Comparison of ENCODE assay signal across 24 cellular contexts in genomic region chr17:67834634-67835033, GRCh38. TPM values are rescaled to one million over a fixed set of nuclear protein-coding genes. Genes with fewer than 3 reads are reported as not detected.
A peak's percentile ranks its signal among the peaks of the same experiment; 100 is the strongest.
DNase-seq lines count a peak whose midpoint lies in the region; ATAC-seq and TF ChIP-seq lines count a peak whose summit lies in the region.
"Had no signal": no experiment of that assay in that cellular context is flagged by ENCODE, and none has a peak within 500 bp of the region (broad histone marks: within the 10 kb centered on the region; RNA-seq: fewer than 3 reads in every experiment).

No MANE protein-coding gene starts in this region.

- no peak overlapping the region for H3K27ac ChIP-seq in effector memory CD4-positive, alpha-beta T cell (ENCODE audit: insufficient read depth, low read length, poor library complexity, severe bottlenecking)
- H3K27ac ChIP-seq: esophagus muscularis mucosa, lower lobe of right lung, psoas muscle had no signal

- no peaks in the 10 kb centered on the region for H3K27me3 Mint-ChIP-seq in stimulated activated naive CD8-positive, alpha-beta T cell treated with anti-CD3 and anti-CD28 coated beads, Interleukin-15, amount 100 ng/mL, for 72 hours
- H3K27me3 Mint-ChIP-seq in T-helper 17 cell, result no peaks in the 10 kb centered on the region
- H3K27me3 Mint-ChIP-seq: stimulated activated naive B cell treated with anti-CD40 and anti-IgM and Interleukin-4, amounts not matched to agents 10 μg/mL and 1 μg/mL and 100 μg/mL, for 72 hours had no signal

- H3K36me3 Mint-ChIP-seq in T-helper 17 cell (ENCODE audit: low read depth), result peaks cover 2% of the 10 kb centered on the region

- DNase-seq in stimulated activated naive CD8-positive, alpha-beta T cell treated with anti-CD3 and anti-CD28 coated beads, Interleukin-15, amount 100 ng/mL, for 72 hours, result no peak
- DNase-seq in stimulated activated naive CD8-positive, alpha-beta T cell treated with anti-CD3 and anti-CD28 coated beads, Interleukin-15, Interleukin-2, amounts not matched to agents 100 U/mL and 50 U/mL, for 24 hours, result no peak
- DNase-seq in T-helper 17 cell, result no peak
- peak; percentile 0 for DNase-seq in mucosa of gallbladder (ENCODE audit: low spot score)
- DNase-seq in effector memory CD4-positive, alpha-beta T cell, result no peak
- no peak for DNase-seq in MG63
- no peak for DNase-seq in foreskin fibroblast
- DNase-seq: activated CD4-positive, alpha-beta T cell treated with anti-CD3 and anti-CD28 coated beads for 1 hour; activated CD8-positive, alpha-beta memory T cell treated with anti-CD3 and anti-CD28 coated beads for 24 hours; aorta; cortex of kidney; DMS79; lower lobe of right lung; NCI-H1417; NCI-H2081 treated with DMSO at 0.1 percent for 48 hours; NCI-H226; psoas muscle; RPMI8226; stimulated activated CD4-positive, alpha-beta T cell treated with anti-CD3 and anti-CD28 coated beads, Interleukin-4, amount 100 ng/mL, for 4 hours; stimulated activated naive B cell treated with anti-CD40 and anti-IgM and Interleukin-4, amounts not matched to agents 10 μg/mL and 1 μg/mL and 100 μg/mL, for 72 hours; T-helper 1 cell had no signal

- H3K4me1 Mint-ChIP-seq in stimulated activated naive CD8-positive, alpha-beta T cell treated with anti-CD3 and anti-CD28 coated beads, Interleukin-15, amount 100 ng/mL, for 72 hours, result peaks cover 77% of the 10 kb centered on the region
- peaks cover 54% of the 10 kb centered on the region for H3K4me1 Mint-ChIP-seq in T-helper 17 cell

- ATAC-seq in stimulated activated naive CD8-positive, alpha-beta T cell treated with anti-CD3 and anti-CD28 coated beads, Interleukin-15, amount 100 ng/mL, for 72 hours, result peak; percentile 39
- no peak for ATAC-seq in stimulated activated naive CD8-positive, alpha-beta T cell treated with anti-CD3 and anti-CD28 coated beads, Interleukin-15, Interleukin-2, amounts not matched to agents 100 U/mL and 50 U/mL, for 24 hours
- ATAC-seq in T-helper 17 cell (no peak), GM18520 (IDR thresholded peaks at IDR 0.05; ENCODE audit: unreplicated experiment) (no peak)
- ATAC-seq: psoas muscle had no signal

- peaks cover 15% of the 10 kb centered on the region for H3K4me1 ChIP-seq in effector memory CD4-positive, alpha-beta T cell (ENCODE audit: control insufficient read depth, insufficient read depth, low read length, poor library complexity, severe bottlenecking)

- no peak overlapping the region for H3K4me3 Mint-ChIP-seq in stimulated activated naive CD8-positive, alpha-beta T cell treated with anti-CD3 and anti-CD28 coated beads, Interleukin-15, amount 100 ng/mL, for 72 hours
- H3K4me3 Mint-ChIP-seq in T-helper 17 cell, result no peak overlapping the region
- H3K4me3 Mint-ChIP-seq: stimulated activated naive B cell treated with anti-CD40 and anti-IgM and Interleukin-4, amounts not matched to agents 10 μg/mL and 1 μg/mL and 100 μg/mL, for 72 hours had no signal

- H3K9me3 ChIP-seq in T-helper 17 cell (ENCODE audit: control insufficient read depth, low read length, poor library complexity, severe bottlenecking) (no peaks in the 10 kb centered on the region), MG63 (no peaks in the 10 kb centered on the region)
- H3K9me3 ChIP-seq in effector memory CD4-positive, alpha-beta T cell (ENCODE audit: control insufficient read depth, low read length), result no peaks in the 10 kb centered on the region
- H3K9me3 ChIP-seq: esophagus muscularis mucosa, lower lobe of right lung, psoas muscle had no signal

- H3K27ac Mint-ChIP-seq in stimulated activated naive CD8-positive, alpha-beta T cell treated with anti-CD3 and anti-CD28 coated beads, Interleukin-15, amount 100 ng/mL, for 72 hours, result no peak overlapping the region
- H3K27ac Mint-ChIP-seq in T-helper 17 cell, result peak overlapping the region; percentile 88

- H3K36me3 ChIP-seq in effector memory CD4-positive, alpha-beta T cell (ENCODE audit: control insufficient read depth, insufficient read depth, low read length), result no peaks in the 10 kb centered on the region
- H3K36me3 ChIP-seq in MG63, result peaks cover 3% of the 10 kb centered on the region
- H3K36me3 ChIP-seq: esophagus muscularis mucosa, lower lobe of right lung had no signal

- no peaks in the 10 kb centered on the region for H3K27me3 ChIP-seq in effector memory CD4-positive, alpha-beta T cell (replicated peaks; ENCODE audit: control insufficient read depth, insufficient read depth, low read length, poor library complexity, severe bottlenecking)
- H3K27me3 ChIP-seq in MG63, result no peaks in the 10 kb centered on the region
- H3K27me3 ChIP-seq: esophagus muscularis mucosa had no signal

- H3K9me3 Mint-ChIP-seq in stimulated activated naive CD8-positive, alpha-beta T cell treated with anti-CD3 and anti-CD28 coated beads, Interleukin-15, amount 100 ng/mL, for 72 hours, result no peaks in the 10 kb centered on the region
- H3K9me3 Mint-ChIP-seq: activated naive CD4-positive, alpha-beta T cell treated with anti-CD3 and anti-CD28 coated beads, Interleukin-2, amount 50 U/mL, for 72 hours; stimulated activated naive B cell treated with anti-CD40 and anti-IgM and Interleukin-4, amounts not matched to agents 10 μg/mL and 1 μg/mL and 100 μg/mL, for 72 hours had no signal

- no peak overlapping the region for H3K4me3 ChIP-seq in effector memory CD4-positive, alpha-beta T cell (ENCODE audit: insufficient read depth, low read depth, low read length, poor library complexity, severe bottlenecking)
- H3K4me3 ChIP-seq in MG63 (no peak overlapping the region), foreskin fibroblast (ENCODE audit: low read depth in 1 of 2, low read length in 2 of 2) (no peak overlapping the region)
- H3K4me3 ChIP-seq: esophagus muscularis mucosa, lower lobe of right lung, psoas muscle had no signal

- no peak for TF ChIP-seq CTCF in foreskin fibroblast (IDR thresholded peaks at IDR 0.05; ENCODE audit: low read depth, low read length)

RNA-seq across cellular contexts. Expression of gene BPTF, which starts 9.3 kb away (rescaled TPM):
- total RNA-seq in T-helper 17 cell (100 to 1,000 TPM; 138 to 145 TPM), mucosa of gallbladder (107 TPM)
- 9.2 and 17.2 TPM in 2 replicates for total RNA-seq in MG63 (2014; rRNA removed; shearing (Covaris generic); ENCODE audit: low replicate concordance)
